In the genomic region with DNA sequence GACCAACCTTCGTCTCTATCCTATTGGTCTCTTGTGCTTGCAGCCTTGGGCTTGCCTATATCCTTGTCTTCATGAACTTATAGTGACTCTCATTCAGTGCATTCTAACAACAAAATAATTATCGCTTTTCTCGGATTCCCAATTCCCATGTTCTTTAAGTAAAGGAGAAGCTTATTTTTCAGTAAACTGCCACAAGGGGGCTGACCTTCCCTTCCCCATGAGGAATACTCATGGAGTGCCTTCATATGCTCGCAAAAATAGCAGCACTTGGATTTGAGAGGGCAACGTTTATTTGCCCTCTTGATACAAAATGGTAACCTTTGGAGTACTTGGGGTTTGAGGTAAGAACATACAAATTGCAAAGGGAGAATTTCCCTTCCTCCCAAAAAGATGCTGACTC, we compare ENCODE assay signal across 1 cellular context.
TF ChIP-seq lines count a peak whose summit lies in the region.

No MANE protein-coding gene starts in this region.

TF ChIP-seq in SK-N-SH treated with all-trans-retinoic acid at 6 μM for 48 hours, 23 proteins besides CTCF, POLR2A, EP300 and RAD21 (continued from another document):
- no peak for TF ChIP-seq CSRNP3 (CRISPR knock-in tag; IDR thresholded peaks at IDR 0.05)
- TF ChIP-seq GLIS3 (CRISPR knock-in tag; IDR thresholded peaks at IDR 0.05) = no peak
- TF ChIP-seq RARB (CRISPR knock-in tag; IDR thresholded peaks at IDR 0.05) = no peak
- TF ChIP-seq ZNF70 (CRISPR knock-in tag; IDR thresholded peaks at IDR 0.05) = no peak
- no peak for TF ChIP-seq ESRRG (CRISPR knock-in tag; IDR thresholded peaks at IDR 0.05)
- TF ChIP-seq POU6F1 (CRISPR knock-in tag; IDR thresholded peaks at IDR 0.05; ENCODE audit: borderline replicate concordance, low read depth) = no peak
- TF ChIP-seq ZNF565 (CRISPR knock-in tag; conservative IDR thresholded peaks at IDR 0.05; ENCODE audit: low read depth) = no peak
- no peak for TF ChIP-seq ISL1 (CRISPR knock-in tag; IDR thresholded peaks at IDR 0.05)
- TF ChIP-seq, protein P1, sequence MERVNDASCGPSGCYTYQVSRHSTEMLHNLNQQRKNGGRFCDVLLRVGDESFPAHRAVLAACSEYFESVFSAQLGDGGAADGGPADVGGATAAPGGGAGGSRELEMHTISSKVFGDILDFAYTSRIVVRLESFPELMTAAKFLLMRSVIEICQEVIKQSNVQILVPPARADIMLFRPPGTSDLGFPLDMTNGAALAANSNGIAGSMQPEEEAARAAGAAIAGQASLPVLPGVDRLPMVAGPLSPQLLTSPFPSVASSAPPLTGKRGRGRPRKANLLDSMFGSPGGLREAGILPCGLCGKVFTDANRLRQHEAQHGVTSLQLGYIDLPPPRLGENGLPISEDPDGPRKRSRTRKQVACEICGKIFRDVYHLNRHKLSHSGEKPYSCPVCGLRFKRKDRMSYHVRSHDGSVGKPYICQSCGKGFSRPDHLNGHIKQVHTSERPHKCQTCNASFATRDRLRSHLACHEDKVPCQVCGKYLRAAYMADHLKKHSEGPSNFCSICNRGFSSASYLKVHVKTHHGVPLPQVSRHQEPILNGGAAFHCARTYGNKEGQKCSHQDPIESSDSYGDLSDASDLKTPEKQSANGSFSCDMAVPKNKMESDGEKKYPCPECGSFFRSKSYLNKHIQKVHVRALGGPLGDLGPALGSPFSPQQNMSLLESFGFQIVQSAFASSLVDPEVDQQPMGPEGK (CRISPR knock-in tag; IDR thresholded peaks at IDR 0.05; ENCODE audit: borderline replicate concordance) = no peak
- no peak for TF ChIP-seq TOX (CRISPR knock-in tag; IDR thresholded peaks at IDR 0.05; ENCODE audit: borderline replicate concordance)
- TF ChIP-seq ZFP3 (CRISPR knock-in tag; IDR thresholded peaks at IDR 0.05) = no peak
- TF ChIP-seq CSDC2 (CRISPR knock-in tag; IDR thresholded peaks at IDR 0.05) = no peak
- TF ChIP-seq CREB5 (CRISPR knock-in tag; IDR thresholded peaks at IDR 0.05; ENCODE audit: low read depth) = no peak
- TF ChIP-seq BACH2 (CRISPR knock-in tag; IDR thresholded peaks at IDR 0.05; ENCODE audit: borderline replicate concordance) = no peak
- no peak for TF ChIP-seq OSR1 (CRISPR knock-in tag; IDR thresholded peaks at IDR 0.05)
- no peak for TF ChIP-seq SNAI2 (CRISPR knock-in tag; IDR thresholded peaks at IDR 0.05)
- no peak for TF ChIP-seq ZNF8 (CRISPR knock-in tag; IDR thresholded peaks at IDR 0.05)
